Comparison of ENCODE assay signal across 8 cellular contexts in genomic region chr7:106112118-106112971, GRCh38. TPM values are rescaled to one million over a fixed set of nuclear protein-coding genes. Genes with fewer than 3 reads are reported as not detected.
A peak's percentile ranks its signal among the peaks of the same experiment; 100 is the strongest.
DNase-seq lines count a peak whose midpoint lies in the region; ATAC-seq and TF ChIP-seq lines count a peak whose summit lies in the region.

Gene SYPL1, minus strand, starts transcription at chr7:106112312. Its CDS starts 104 bp downstream, at chr7:106112208.

- peak; percentile 91 for ATAC-seq in SK-N-SH treated with all-trans-retinoic acid at 6 μM for 48 hours
- ATAC-seq in activated naive CD4-positive, alpha-beta T cell treated with anti-CD3 and anti-CD28 coated beads, Interleukin-2, amount 50 U/mL, for 72 hours: peak; percentile 84 to 93

- TF ChIP-seq POLR2A in ovary (IDR thresholded peaks at IDR 0.05) (peak; percentile 59), thyroid gland (IDR thresholded peaks at IDR 0.05) (peak; percentile 86 to 92)

- H3K4me1 ChIP-seq in ovary (ENCODE audit: insufficient read depth): peaks cover 5% of the 10 kb centered on the region
- peaks cover 15 to 22% of the 10 kb centered on the region in 2 donors for H3K4me1 ChIP-seq in thyroid gland

- H3K27me3 ChIP-seq in ovary (no peaks in the 10 kb centered on the region), thyroid gland (no peaks in the 10 kb centered on the region)

- no peaks in the 10 kb centered on the region for H3K9me3 Mint-ChIP-seq in HFFc6
- H3K9me3 Mint-ChIP-seq in activated naive CD4-positive, alpha-beta T cell treated with anti-CD3 and anti-CD28 coated beads, Interleukin-2, amount 50 U/mL, for 72 hours: no peaks in the 10 kb centered on the region
- H3K9me3 Mint-ChIP-seq in glutamatergic neuron (ENCODE audit: unreplicated experiment): peaks cover 4% of the 10 kb centered on the region

- H3K27ac ChIP-seq in ovary (peak within 1 kb of the TSS; percentile 98 to 99), thyroid gland (peak within 1 kb of the TSS; percentile 98 to 99 (median 99))

- H3K36me3 ChIP-seq in ovary (no peaks in the 10 kb centered on the region), thyroid gland (no peaks in the 10 kb centered on the region)

- H3K4me1 Mint-ChIP-seq in HFFc6 (ENCODE audit: low read depth) (peaks cover 33% of the 10 kb centered on the region), glutamatergic neuron (ENCODE audit: low read depth, unreplicated experiment) (peaks cover 29% of the 10 kb centered on the region)

- peak within 1 kb of the TSS; percentile 88 for H3K4me3 ChIP-seq in GM08714 (ENCODE audit: low read length)
- peak within 1 kb of the TSS; percentile 71 for H3K4me3 ChIP-seq in ovary
- peak within 1 kb of the TSS; percentile 43 to 83 (median 69) for H3K4me3 ChIP-seq in thyroid gland (replicated peaks in 1 of 3)

- peak; percentile 82 for DNase-seq in HFFc6
- DNase-seq in NCI-H1048 (lab: John Stamatoyannopoulos, UW): peak; percentile 82
- DNase-seq in activated naive CD4-positive, alpha-beta T cell treated with anti-CD3 and anti-CD28 coated beads, Interleukin-2, amount 50 U/mL, for 72 hours (ENCODE audit: low spot score in 2 of 2): peak; percentile 87 to 92
- DNase-seq in glutamatergic neuron: peak; percentile 93
- peak; percentile 88 to 93 (median 91) for DNase-seq in ovary
- DNase-seq in thyroid gland: peak; percentile 94

- no peaks in the 10 kb centered on the region for H3K9me3 ChIP-seq in ovary
- H3K9me3 ChIP-seq in thyroid gland: no peaks in the 10 kb centered on the region

- H3K27ac Mint-ChIP-seq in HFFc6: peak within 1 kb of the TSS; percentile 94
- peak within 1 kb of the TSS; percentile 91 to 95 for H3K27ac Mint-ChIP-seq in activated naive CD4-positive, alpha-beta T cell treated with anti-CD3 and anti-CD28 coated beads, Interleukin-2, amount 50 U/mL, for 72 hours
- peak within 1 kb of the TSS; percentile 90 for H3K27ac Mint-ChIP-seq in glutamatergic neuron (ENCODE audit: unreplicated experiment)

- TF ChIP-seq EP300 in ovary (IDR thresholded peaks at IDR 0.05): peak; percentile 24

- H3K36me3 Mint-ChIP-seq in HFFc6 (ENCODE audit: low read depth) (peaks cover 10% of the 10 kb centered on the region; the same call in 1 of the 2 replicates), glutamatergic neuron (ENCODE audit: unreplicated experiment) (no peaks in the 10 kb centered on the region)
- peaks cover 8 to 10% of the 10 kb centered on the region in 2 donors for H3K36me3 Mint-ChIP-seq in activated naive CD4-positive, alpha-beta T cell treated with anti-CD3 and anti-CD28 coated beads, Interleukin-2, amount 50 U/mL, for 72 hours

- peak; percentile 40; the same call in 1 of the 2 replicates for TF ChIP-seq CTCF in HFFc6 (IDR thresholded peaks at IDR 0.05)
- no peak for TF ChIP-seq CTCF in glutamatergic neuron (IDR thresholded peaks at IDR 0.05; ENCODE audit: partially characterized antibody, unreplicated experiment)
- no peak for TF ChIP-seq CTCF in ovary (IDR thresholded peaks at IDR 0.05)
- TF ChIP-seq CTCF in thyroid gland (IDR thresholded peaks at IDR 0.05): peak in 1 of 6 experiments; percentile 10

- intact Hi-C loops in ovary (cut with DNase I) (no loop called here), thyroid gland (cut with DNase I) (loop anchor here (10.0 kb wide), 1 partner anchor 58 kb away; no protein-coding TSS in a partner anchor)

- peaks cover 3% of the 10 kb centered on the region; the same call in 1 of the 2 replicates for H3K27me3 Mint-ChIP-seq in HFFc6 (ENCODE audit: insufficient read depth)
- H3K27me3 Mint-ChIP-seq in glutamatergic neuron (ENCODE audit: unreplicated experiment): peaks cover 11% of the 10 kb centered on the region

- H3K4me3 Mint-ChIP-seq in HFFc6 (peak within 1 kb of the TSS; percentile 91), glutamatergic neuron (ENCODE audit: unreplicated experiment) (peak within 1 kb of the TSS; percentile 95)

- WGBS in ovary, 3 donors: 1% methylated on average over 61 to 76 of the region's 76 CpGs
- 2 to 3% methylated on average over 39 to 41 of the region's 76 CpGs for WGBS in thyroid gland, 2 donors

TF ChIP-seq in SK-N-SH treated with all-trans-retinoic acid at 6 μM for 48 hours, 23 proteins besides CTCF, POLR2A, EP300 and RAD21 (continues in another document):
- TF ChIP-seq PPARA (CRISPR knock-in tag; IDR thresholded peaks at IDR 0.05; ENCODE audit: borderline replicate concordance) (no peak), PATZ1 (CRISPR knock-in tag; IDR thresholded peaks at IDR 0.05; ENCODE audit: borderline replicate concordance) (no peak), SNAI2 (CRISPR knock-in tag; IDR thresholded peaks at IDR 0.05) (no peak), TSHZ2 (CRISPR knock-in tag; IDR thresholded peaks at IDR 0.05) (peak; percentile 47; the same call in 1 of the 2 replicates), ZNF565 (CRISPR knock-in tag; conservative IDR thresholded peaks at IDR 0.05; ENCODE audit: low read depth) (0 out of 2 replicates have a peak, but pooled peaks have one; percentile 31), CSDC2 (CRISPR knock-in tag; IDR thresholded peaks at IDR 0.05) (peak; percentile 83), BACH2 (CRISPR knock-in tag; IDR thresholded peaks at IDR 0.05; ENCODE audit: borderline replicate concordance) (0 out of 2 replicates have a peak, but pooled peaks have one; percentile 58), GLIS3 (CRISPR knock-in tag; IDR thresholded peaks at IDR 0.05) (no peak), ISL1 (CRISPR knock-in tag; IDR thresholded peaks at IDR 0.05) (no peak), CREB5 (CRISPR knock-in tag; IDR thresholded peaks at IDR 0.05; ENCODE audit: low read depth) (no peak), OSR1 (CRISPR knock-in tag; IDR thresholded peaks at IDR 0.05) (no peak)

RNA-seq across cellular contexts. Expression of gene SYPL1, which starts in this region (rescaled TPM):
- 10 to 100 TPM; 66.5 to 84.0 (median 74.6) TPM for total RNA-seq in HFFc6 (2021; fragmentation: NEBNext Ultra II Directional; extraction: Animal tissue kit (Norgen Biotek cat#: 25700))
- total RNA-seq in activated naive CD4-positive, alpha-beta T cell treated with anti-CD3 and anti-CD28 coated beads, Interleukin-2, amount 50 U/mL, for 72 hours: 10 to 100 TPM; 22.9 to 30.8 TPM
- total RNA-seq in glutamatergic neuron (ENCODE audit: unreplicated experiment): 10.0 TPM
- 100 to 1,000 TPM in 1 of 7 donors, 10 to 100 TPM in 6; 71.5 to 107 (median 83.5) TPM for total RNA-seq in ovary
- polyA plus RNA-seq in ovary: 100 to 1,000 TPM in 1 of 2 donors, 10 to 100 TPM in 1; 73.8 to 127 TPM
- total RNA-seq in thyroid gland: 100 to 1,000 TPM; 119 to 165 (median 132) TPM

Comparison
In these comparisons a context has a peak if more than half of its experiments do, and no peak if none do; other contexts are left out.
1. Peak in every context shown above with its lines: DNase-seq, ATAC-seq, H3K4me3 ChIP-seq and H3K27ac ChIP-seq.